ENCODE assay signal across 1 cellular context in the genomic region with DNA sequence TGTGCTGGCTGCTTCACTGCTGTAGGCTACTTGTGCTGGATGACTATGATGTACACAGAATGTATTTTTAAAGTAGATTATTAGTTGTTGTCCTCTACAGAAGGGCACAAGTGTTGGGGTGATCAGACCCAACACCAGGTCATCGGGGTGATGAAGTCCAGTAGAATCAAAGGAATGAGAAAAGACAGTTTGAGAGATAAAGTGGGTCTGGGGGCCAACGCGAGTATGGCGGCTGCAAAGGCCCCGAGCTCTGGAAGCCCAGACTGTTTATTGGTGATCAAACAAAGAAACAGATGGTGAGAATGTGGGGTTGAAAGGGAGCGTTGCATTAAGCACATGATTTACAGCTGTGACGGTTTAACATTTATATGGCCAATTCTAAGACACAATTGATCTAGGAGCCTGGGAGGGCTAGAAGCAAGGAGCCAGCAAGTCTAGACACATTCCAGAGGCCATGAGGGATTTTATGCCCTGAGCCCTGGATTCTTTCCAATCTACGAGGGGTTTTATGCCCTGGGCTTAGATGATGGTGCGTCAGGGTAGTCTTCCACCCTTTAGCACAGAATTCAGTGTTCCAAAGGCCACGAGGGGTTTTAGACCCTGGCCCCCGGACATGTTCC.
TF ChIP-seq lines count a peak whose summit lies in the region.

No MANE protein-coding gene starts in this region.

TF ChIP-seq in HepG2, 621 proteins besides CTCF, POLR2A, EP300 and RAD21 (continued from another document):
- no peak for TF ChIP-seq ZNF781 (CRISPR knock-in tag; IDR thresholded peaks at IDR 0.05; ENCODE audit: borderline replicate concordance, not compliant biosample characterization)
